20 cellular contexts compared by ENCODE assay signal in the genomic region with DNA sequence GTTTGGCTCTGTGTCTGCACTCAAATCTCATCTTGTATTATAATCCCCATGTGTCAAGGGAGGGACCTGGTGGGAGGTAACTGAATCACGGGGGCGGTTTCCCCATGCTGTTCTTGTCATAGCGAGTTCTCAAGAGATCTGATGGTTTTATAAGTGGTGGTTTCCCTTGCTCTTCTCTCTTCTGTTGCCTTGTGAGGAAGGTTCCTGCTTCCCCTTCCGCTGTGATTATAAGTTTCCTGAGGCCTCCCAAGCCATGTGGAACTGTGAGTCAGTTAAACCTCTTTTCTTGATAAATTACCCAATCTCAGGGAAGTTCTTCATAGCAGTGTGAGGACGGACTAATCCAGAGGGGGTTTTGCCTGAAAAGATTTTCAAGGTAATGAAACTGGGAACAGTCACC.
"Had no signal": no experiment of that assay in that cellular context is flagged by ENCODE, and none has a peak within 500 bp of the region (broad histone marks: within the 10 kb centered on the region; RNA-seq: fewer than 3 reads in every experiment).

No MANE protein-coding gene starts in this region.

- H3K9me3 ChIP-seq: ovary, psoas muscle, sigmoid colon, vagina had no signal

- H3K27me3 ChIP-seq: ovary, sigmoid colon, vagina had no signal

- H3K4me3 Mint-ChIP-seq: effector memory CD8-positive, alpha-beta T cell; memory B cell; natural killer cell; stimulated activated effector memory CD8-positive, alpha-beta T cell treated with anti-CD3 and anti-CD28 coated beads, Interleukin-12 subunit alpha, Interleukin-12 subunit beta, amount 100 ng/mL, for 72 hours had no signal

- H3K4me1 Mint-ChIP-seq: memory B cell had no signal

- H3K9me3 Mint-ChIP-seq: effector memory CD8-positive, alpha-beta T cell; natural killer cell had no signal

- H3K4me1 ChIP-seq: psoas muscle, sigmoid colon, vagina had no signal

- ATAC-seq: effector memory CD8-positive, alpha-beta T cell; left lobe of liver; natural killer cell; psoas muscle; right cardiac atrium; stimulated activated effector memory CD8-positive, alpha-beta T cell treated with anti-CD3 and anti-CD28 coated beads, Interleukin-12 subunit alpha, Interleukin-12 subunit beta, amount 100 ng/mL, for 72 hours; stimulated activated naive CD8-positive, alpha-beta T cell treated with anti-CD3 and anti-CD28 coated beads, Interleukin-15, Interleukin-2, amounts not matched to agents 100 U/mL and 50 U/mL, for 24 hours had no signal

- DNase-seq: cortex of kidney; effector memory CD8-positive, alpha-beta T cell; erythroblast; natural killer cell; occipital lobe; ovary; posterior cingulate gyrus; psoas muscle; right cardiac atrium; sigmoid colon; stimulated activated CD4-positive, alpha-beta T cell treated with anti-CD3 and anti-CD28 coated beads, Interleukin-2, amount 100 ng/mL, for 24 hours; stimulated activated CD4-positive, alpha-beta T cell treated with anti-CD3 and anti-CD28 coated beads, Interleukin-4, amount 100 ng/mL, for 24 hours; stimulated activated naive CD8-positive, alpha-beta T cell treated with anti-CD3 and anti-CD28 coated beads, Interleukin-15, Interleukin-2, amounts not matched to agents 100 U/mL and 50 U/mL, for 24 hours; substantia nigra; trophoblast cell had no signal

- H3K36me3 ChIP-seq: ovary, sigmoid colon, vagina had no signal

- H3K27ac ChIP-seq: ovary, psoas muscle, sigmoid colon, vagina had no signal

- H3K4me3 ChIP-seq: lung, ovary, psoas muscle, sigmoid colon, vagina had no signal

- H3K36me3 Mint-ChIP-seq: memory B cell; natural killer cell; stimulated activated effector memory CD8-positive, alpha-beta T cell treated with anti-CD3 and anti-CD28 coated beads, Interleukin-12 subunit alpha, Interleukin-12 subunit beta, amount 100 ng/mL, for 72 hours had no signal

- H3K27ac Mint-ChIP-seq: effector memory CD8-positive, alpha-beta T cell; memory B cell; natural killer cell; stimulated activated effector memory CD8-positive, alpha-beta T cell treated with anti-CD3 and anti-CD28 coated beads, Interleukin-12 subunit alpha, Interleukin-12 subunit beta, amount 100 ng/mL, for 72 hours had no signal
